Comparison of ENCODE assay signal across 9 cellular contexts in the genomic region with DNA sequence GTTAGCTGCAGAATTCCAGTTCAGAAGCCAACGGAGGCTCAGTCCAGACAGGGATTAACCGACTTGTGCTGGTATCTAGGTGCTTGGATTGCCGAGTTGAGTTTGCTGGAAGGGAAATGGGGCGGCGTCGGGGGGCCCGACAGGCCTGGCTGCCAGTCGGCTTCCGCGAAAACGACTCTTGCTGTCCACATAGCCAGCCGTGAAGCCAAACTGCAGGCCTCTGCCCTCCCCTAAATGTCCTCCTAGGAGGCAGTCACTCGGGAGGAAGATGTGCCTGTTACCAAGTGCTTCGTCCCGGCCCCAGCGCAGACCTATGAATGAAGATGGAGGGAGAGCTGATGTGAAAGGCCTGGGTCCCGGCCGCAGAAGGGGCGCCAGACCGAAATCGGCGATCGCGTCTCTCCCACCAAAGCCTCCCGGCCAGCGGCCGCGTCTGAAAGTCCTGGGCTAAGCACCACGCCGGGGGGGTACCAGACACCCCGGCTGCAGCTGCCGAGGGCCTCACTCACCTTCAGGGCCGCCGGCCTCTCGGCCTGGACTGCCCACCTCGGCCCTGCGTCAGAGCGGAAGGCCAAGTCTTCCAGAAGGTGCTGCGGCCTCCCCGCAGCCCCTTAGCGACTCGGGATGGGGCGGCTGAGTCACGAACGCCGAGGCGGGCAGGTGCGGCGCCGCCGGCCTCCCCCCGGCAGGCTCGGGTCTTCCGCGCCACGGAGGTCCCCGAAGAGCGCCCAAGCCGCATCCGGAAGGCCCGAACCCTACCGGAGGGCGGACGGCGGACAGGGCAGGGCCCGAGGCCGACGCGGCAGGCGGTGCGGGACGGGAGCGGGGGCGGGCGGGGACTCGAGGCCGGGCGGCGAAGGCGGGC. TPM values are rescaled to one million over a fixed set of nuclear protein-coding genes. Genes with fewer than 3 reads are reported as not detected.
DNase-seq lines count a peak whose midpoint lies in the region; ATAC-seq, FAIRE-seq and TF ChIP-seq lines count a peak whose summit lies in the region.
"Had no signal": no experiment of that assay in that cellular context is flagged by ENCODE, and none has a peak within 500 bp of the region (broad histone marks: within the 10 kb centered on the region; RNA-seq: fewer than 3 reads in every experiment).

No MANE protein-coding gene starts in this region.

- no TSS peak for BruUV-seq in Caco-2 (replicated peaks; lab: Mats Ljungman, UMichigan)

- DNase-seq in Caco-2, result peak; percentile 49 to 66
- peak; percentile 64 for DNase-seq in activated naive CD4-positive, alpha-beta T cell treated with anti-CD3 and anti-CD28 coated beads, Interleukin-2, amount 50 U/mL, for 16 hours
- peak in 1 of 2 donors; percentile 39 for DNase-seq in heart right ventricle
- no peak for DNase-seq in retinal pigment epithelial cell (ENCODE audit: low read depth)
- no peak for DNase-seq in frontal cortex (ENCODE audit: low spot score in 2 of 2)
- no peak for DNase-seq in A172 (ENCODE audit: low spot score)

- peak overlapping the region; percentile 97 for H3K4me2 ChIP-seq in OCI-LY1 (ENCODE audit: low read length)

- no peaks in the 10 kb centered on the region for H4K20me1 ChIP-seq in OCI-LY1 (ENCODE audit: insufficient read depth, low read length)

- H3K4me3 ChIP-seq in Caco-2 (ENCODE audit: low read depth, low read length) (peak overlapping the region; percentile 95), OCI-LY1 (ENCODE audit: low read depth, low read length, poor library complexity, severe bottlenecking) (peak overlapping the region; percentile 100), heart right ventricle (peak overlapping the region; percentile 58 to 98 (median 84)), retinal pigment epithelial cell (ENCODE audit: low read length) (peak overlapping the region; percentile 82)

- H3K27me3 ChIP-seq in Caco-2 (replicated peaks; ENCODE audit: control insufficient read depth, insufficient read depth, low read length) (no peaks in the 10 kb centered on the region), OCI-LY1 (ENCODE audit: insufficient read depth, low read length) (no peaks in the 10 kb centered on the region), heart right ventricle (no peaks in the 10 kb centered on the region)

- FAIRE-seq in frontal cortex (lab: Jason Lieb, UNC), result no peak
- FAIRE-seq: TTC549 had no signal

- no peaks in the 10 kb centered on the region for H3K9me2 ChIP-seq in OCI-LY1 (ENCODE audit: low read depth, low read length)

- intact Hi-C loops in Caco-2 (cut with micrococcal nuclease; ENCODE audit: unreplicated experiment) (loop anchor here (2.0 kb wide), 3 partner anchors 75 to 183 kb away; a partner anchor contains a TSS), heart right ventricle (cut with DNase I) (loop anchor here in 5 of 10 donors (2.0 to 10.0 kb wide), 5 partner anchors 63 to 221 kb away; a partner anchor contains a TSS)

- peak overlapping the region; percentile 98 for H3K27ac Mint-ChIP-seq in Caco-2 (ENCODE audit: unreplicated experiment)

- TF ChIP-seq CTCF in Caco-2 (IDR thresholded peaks at IDR 0.05; ENCODE audit: insufficient read depth in 1 of 2, low read depth in 1 of 2, low read length in 1 of 2, severe bottlenecking in 1 of 2, unreplicated experiment in 1 of 2) (no peak), OCI-LY1 (IDR thresholded peaks at IDR 0.05; ENCODE audit: low read length) (no peak), heart right ventricle (IDR thresholded peaks at IDR 0.05) (no peak), retinal pigment epithelial cell (conservative IDR thresholded peaks at IDR 0.05; ENCODE audit: low read depth, low read length) (no peak)

- ATAC-seq in GM21825 (IDR thresholded peaks at IDR 0.05; ENCODE audit: unreplicated experiment) (peak; percentile 7), heart right ventricle (peak; percentile 1 to 67 (median 8))

- POLR2A ChIA-PET in Caco-2 (lab: Charles Lee), result interaction anchor here (0.6 to 2.9 kb wide), 12 partner anchors 8 to 190 kb away, joined by 3 to 47 read pairs (median 6); a partner anchor contains a TSS

- H3K9me3 Mint-ChIP-seq in Caco-2 (ENCODE audit: unreplicated experiment), result no peaks in the 10 kb centered on the region

- H3K36me3 Mint-ChIP-seq in Caco-2 (ENCODE audit: insufficient read depth, unreplicated experiment), result peaks cover 83% of the 10 kb centered on the region

- H3K27me3 Mint-ChIP-seq in Caco-2 (ENCODE audit: insufficient read depth, unreplicated experiment), result no peaks in the 10 kb centered on the region

- CTCF ChIA-PET in Caco-2 (lab: Charles Lee), result interaction anchor here (0.7 to 2.2 kb wide), 7 partner anchors 9 to 213 kb away, joined by 3 to 10 read pairs (median 3); a partner anchor contains a TSS

- H2AFZ ChIP-seq in OCI-LY1 (ENCODE audit: low read length), result no peak overlapping the region

- H3F3A ChIP-seq in OCI-LY1 (ENCODE audit: insufficient read depth, low read length), result peaks cover 3% of the 10 kb centered on the region

- peaks cover 15% of the 10 kb centered on the region for H3K4me1 ChIP-seq in Caco-2
- H3K4me1 ChIP-seq in OCI-LY1 (ENCODE audit: insufficient read depth, low read length, severe bottlenecking), result peaks cover 36% of the 10 kb centered on the region
- peaks cover 10 to 41% (median 24%) of the 10 kb centered on the region in 9 donors for H3K4me1 ChIP-seq in heart right ventricle

- 1% methylated on average over 72 to 80 of the region's 80 CpGs for WGBS in heart right ventricle, 2 donors

- H3K4me3 Mint-ChIP-seq in Caco-2 (ENCODE audit: unreplicated experiment), result peak overlapping the region; percentile 92

- H3K9me3 ChIP-seq in Caco-2 (no peaks in the 10 kb centered on the region), OCI-LY1 (ENCODE audit: low read length) (no peaks in the 10 kb centered on the region), heart right ventricle (no peaks in the 10 kb centered on the region)

- H3K36me3 ChIP-seq in Caco-2 (ENCODE audit: control insufficient read depth, insufficient read depth, low read length) (peaks cover 9% of the 10 kb centered on the region), OCI-LY1 (ENCODE audit: insufficient read depth, low read length) (peaks cover 75% of the 10 kb centered on the region), heart right ventricle (peaks cover 0 to 70% (median 19%) of the 10 kb centered on the region in 9 donors)

- peak overlapping the region; percentile 86 for H3K27ac ChIP-seq in OCI-LY1 (ENCODE audit: low read depth, low read length, poor library complexity, severe bottlenecking)
- H3K27ac ChIP-seq in heart right ventricle, result peak overlapping the region; percentile 82 to 95 (median 94)

- H3K79me2 ChIP-seq in OCI-LY1 (ENCODE audit: insufficient read depth, low read length), result peaks cover 18% of the 10 kb centered on the region

- H3K9ac ChIP-seq in OCI-LY1 (ENCODE audit: low read length), result peak overlapping the region; percentile 100

- peaks cover 19% of the 10 kb centered on the region for H3K4me1 Mint-ChIP-seq in Caco-2 (ENCODE audit: low read depth, unreplicated experiment)

RNA-seq across cellular contexts. Expression of a gene that starts 7.5 kb away (rescaled TPM):
- total RNA-seq in Caco-2 (2022), result 117 and 119 TPM in 2 replicates
- 10 to 100 TPM in 9 of 10 donors, 1 to 10 TPM in 1; 8.6 to 23.2 (median 16.5) TPM for total RNA-seq in heart right ventricle
- 10 to 100 TPM; 15.3 to 24.3 TPM for polyA plus RNA-seq in heart right ventricle
- 5.3 TPM for total RNA-seq in frontal cortex
- 9.8 and 10.5 TPM in 2 replicates for total RNA-seq in A172 (2014; rRNA removed; shearing (Covaris generic))

RNA-seq across cellular contexts. Expression of a gene that starts 9.5 kb away (rescaled TPM):
- total RNA-seq in Caco-2 (2022) (94.9 and 95.7 TPM in 2 replicates), heart right ventricle (10 to 100 TPM; 14.3 to 24.9 (median 17.3) TPM), frontal cortex (3.7 TPM)
- polyA plus RNA-seq in heart right ventricle, result 10 to 100 TPM; 33.0 to 39.7 TPM
- 2.7 and 6.6 TPM in 2 replicates for total RNA-seq in A172 (2014; rRNA removed; shearing (Covaris generic))

RNA-seq across cellular contexts. Expression of a gene that starts 13.0 kb away (rescaled TPM):
- total RNA-seq in Caco-2 (2022) (14.7 and 15.4 TPM in 2 replicates), heart right ventricle (10 to 100 TPM in 3 of 10 donors, 1 to 10 TPM in 7; 6.6 to 13.7 (median 8.4) TPM), frontal cortex (11.4 TPM)
- 10 to 100 TPM in 1 of 2 donors, 1 to 10 TPM in 1; 6.1 to 11.6 TPM for polyA plus RNA-seq in heart right ventricle
- total RNA-seq in A172 (2014; rRNA removed; shearing (Covaris generic)), result 4.7 and 7.2 TPM in 2 replicates

RNA-seq across cellular contexts. Expression of a gene that starts 26.6 kb away (rescaled TPM):
- total RNA-seq in Caco-2 (2022) (43.2 and 47.7 TPM in 2 replicates), heart right ventricle (10 to 100 TPM; 15.7 to 23.8 (median 21.5) TPM), frontal cortex (26.1 TPM)
- polyA plus RNA-seq in heart right ventricle, result 10 to 100 TPM; 23.7 to 44.2 TPM
- 13.5 and 16.5 TPM in 2 replicates for total RNA-seq in A172 (2014; rRNA removed; shearing (Covaris generic))

RNA-seq across cellular contexts. Expression of a gene that starts 27.2 kb away (rescaled TPM):
- total RNA-seq in Caco-2 (2022), result 61.6 and 65.2 TPM in 2 replicates
- total RNA-seq in heart right ventricle, result 10 to 100 TPM in 8 of 10 donors, 1 to 10 TPM in 2; 8.9 to 15.8 (median 11.5) TPM
- 10 to 100 TPM in 1 of 2 donors, 1 to 10 TPM in 1; 8.6 to 18.1 TPM for polyA plus RNA-seq in heart right ventricle
- total RNA-seq in frontal cortex, result 24.5 TPM
- 6.4 and 8.4 TPM in 2 replicates for total RNA-seq in A172 (2014; rRNA removed; shearing (Covaris generic))

Comparison
In these comparisons a context has a peak if more than half of its experiments do, and no peak if none do; other contexts are left out.
1. DNase-seq: peak in Caco-2 (2 of 2) and activated naive CD4-positive, alpha-beta T cell treated with anti-CD3 and anti-CD28 coated beads, Interleukin-2, amount 50 U/mL, for 16 hours (single experiment); none in retinal pigment epithelial cell (single experiment), frontal cortex (0 of 2) and A172 (single experiment).
2. Peak in every context shown above with its lines, with median percentiles within 50 percentile points of each other: H3K4me3 ChIP-seq.